In the genomic region with DNA sequence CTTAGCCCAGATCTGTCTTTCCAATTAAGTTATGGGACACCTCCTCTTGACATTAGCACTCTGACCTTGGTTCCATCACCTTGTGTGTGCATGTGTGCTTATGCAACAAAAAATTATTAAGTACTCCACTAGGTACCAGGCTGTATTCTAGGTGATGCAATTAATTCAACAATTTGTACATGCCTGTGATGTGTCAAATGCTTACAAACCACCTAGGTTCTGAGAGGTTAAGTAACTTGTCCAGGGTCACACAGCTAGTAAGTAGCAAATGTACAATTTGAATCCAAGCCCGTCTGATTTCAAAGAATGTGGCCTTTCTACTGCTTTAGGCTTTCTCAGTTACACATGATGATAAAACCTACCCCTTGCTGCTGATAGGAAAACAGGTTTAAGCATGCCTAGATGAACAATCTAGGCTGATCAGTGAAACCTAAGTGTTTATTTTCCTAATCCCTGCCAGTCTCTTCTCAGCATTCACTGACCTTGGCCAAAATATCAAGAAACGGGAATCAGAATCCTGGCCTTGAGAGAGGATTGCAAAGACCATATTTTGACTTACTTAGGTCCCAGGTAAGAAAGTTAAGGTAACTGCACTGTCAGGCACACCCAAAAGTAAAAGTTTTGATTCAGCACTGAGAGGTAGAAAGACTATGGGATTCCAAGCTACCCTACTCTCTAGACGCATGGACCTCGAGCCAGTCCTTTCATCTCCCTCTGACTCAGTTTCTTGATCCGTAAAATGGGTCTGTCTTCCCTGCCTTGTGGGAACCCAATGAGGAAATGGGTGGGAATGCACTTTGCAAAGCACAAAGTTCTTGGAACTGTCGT, we compare ENCODE assay signal across 8 cellular contexts. TPM values are rescaled to one million over a fixed set of nuclear protein-coding genes. Genes with fewer than 3 reads are reported as not detected.
DNase-seq lines count a peak whose midpoint lies in the region; ATAC-seq and TF ChIP-seq lines count a peak whose summit lies in the region.

No MANE protein-coding gene starts in this region.

- ATAC-seq in heart right ventricle (no peak), left cardiac atrium (no peak), GM18907 (IDR thresholded peaks at IDR 0.05; ENCODE audit: unreplicated experiment) (no peak)

- TF ChIP-seq POLR2A in breast epithelium (IDR thresholded peaks at IDR 0.05) = no peak
- TF ChIP-seq POLR2A in uterus (IDR thresholded peaks at IDR 0.05) = no peak

- H3K36me3 ChIP-seq in heart right ventricle = peaks cover 0 to 3% (median 0%) of the 10 kb centered on the region in 9 donors
- H3K36me3 ChIP-seq in breast epithelium = no peaks in the 10 kb centered on the region
- peaks cover 2% of the 10 kb centered on the region for H3K36me3 ChIP-seq in mesendoderm (ENCODE audit: control insufficient read depth, insufficient read depth, low read length)
- no peaks in the 10 kb centered on the region for H3K36me3 ChIP-seq in uterus

- H3K9ac ChIP-seq in mesendoderm (ENCODE audit: low read length) = peak overlapping the region; percentile 60

- WGBS in heart right ventricle, 2 donors = 48% methylated on average over 6 of the region's 6 CpGs
- no CpG with 5 or more reads among the region's 6 CpGs for WGBS in mesendoderm (ENCODE audit: extremely low coverage, insufficient coverage, low lambda C conversion rate)

- DNase-seq in heart right ventricle (no peak), left cardiac atrium (no peak), breast epithelium (ENCODE audit: low spot score in 2 of 2) (no peak), mesendoderm (no peak), uterus (no peak), NCI-H82 treated with DMSO at 0.1 percent for 48 hours (lab: John Stamatoyannopoulos, UW; ENCODE audit: unreplicated experiment) (no peak), ureter (ENCODE audit: low spot score) (no peak)

- H3K79me1 ChIP-seq in mesendoderm (ENCODE audit: low read length) = peaks cover 26% of the 10 kb centered on the region

- H2BK5ac ChIP-seq in mesendoderm (ENCODE audit: low read length) = no peak overlapping the region

- H3K27me3 ChIP-seq in heart right ventricle (no peaks in the 10 kb centered on the region), breast epithelium (no peaks in the 10 kb centered on the region), mesendoderm (ENCODE audit: insufficient read depth, low read length, poor library complexity) (no peaks in the 10 kb centered on the region), uterus (no peaks in the 10 kb centered on the region)

- no peak for TF ChIP-seq CTCF in heart right ventricle (IDR thresholded peaks at IDR 0.05)
- TF ChIP-seq CTCF in breast epithelium (IDR thresholded peaks at IDR 0.05) = no peak
- TF ChIP-seq CTCF in uterus (IDR thresholded peaks at IDR 0.05) = no peak

- H2AK5ac ChIP-seq in mesendoderm (ENCODE audit: low read length) = no peak overlapping the region

- no peak overlapping the region for H3K23ac ChIP-seq in mesendoderm (ENCODE audit: low read length)

- H3K27ac ChIP-seq in heart right ventricle (peak overlapping the region in 4 of 10 donors; percentile 90 to 93 (median 92)), breast epithelium (no peak overlapping the region), mesendoderm (ENCODE audit: low read depth, low read length) (no peak overlapping the region), uterus (peak overlapping the region; percentile 93 to 94)

- intact Hi-C loops in heart right ventricle (cut with DNase I) = loop anchor here in 4 of 10 donors (2.0 to 10.0 kb wide), 8 partner anchors 37 to 550 kb away; a partner anchor contains a TSS
- intact Hi-C loops in left cardiac atrium (cut with DNase I) = loop anchor here (5.0 kb wide), 2 partner anchors 272 to 332 kb away; a partner anchor contains a TSS
- intact Hi-C loops in breast epithelium (cut with DNase I; ENCODE audit: low total_unique reads) = loop anchor here (5.0 to 10.0 kb wide), 2 partner anchors 60 to 332 kb away; a partner anchor contains a TSS
- intact Hi-C loops in uterus (cut with DNase I; ENCODE audit: low total_unique reads) = loop anchor here (10.0 kb wide), 1 partner anchor 50 kb away; no protein-coding TSS in a partner anchor

- H3K4me3 ChIP-seq in heart right ventricle (peak overlapping the region; percentile 51 to 96 (median 83)), breast epithelium (peak overlapping the region; percentile 74 to 91 (median 85)), mesendoderm (ENCODE audit: low read length) (peak overlapping the region; percentile 81), uterus (peak overlapping the region; percentile 64 to 65)

- H2BK120ac ChIP-seq in mesendoderm (ENCODE audit: low read depth, low read length) = no peak overlapping the region

- H2BK15ac ChIP-seq in mesendoderm (replicated peaks; ENCODE audit: low read depth) = no peak overlapping the region

- H3K4ac ChIP-seq in mesendoderm (ENCODE audit: low read depth, low read length) = peak overlapping the region; percentile 66

- no peak overlapping the region for H4K8ac ChIP-seq in mesendoderm (ENCODE audit: low read depth, low read length)

- peak overlapping the region; percentile 90 for H3K56ac ChIP-seq in mesendoderm (ENCODE audit: low read length)

- H3K9me3 ChIP-seq in heart right ventricle (no peaks in the 10 kb centered on the region), breast epithelium (no peaks in the 10 kb centered on the region), uterus (no peaks in the 10 kb centered on the region)

- peaks cover 40% of the 10 kb centered on the region for H3K79me2 ChIP-seq in mesendoderm (ENCODE audit: control insufficient read depth, insufficient read depth, low read length)

- H3K18ac ChIP-seq in mesendoderm (ENCODE audit: low read length) = no peak overlapping the region

- H3K4me1 ChIP-seq in heart right ventricle = peaks cover 3 to 65% (median 15%) of the 10 kb centered on the region in 9 donors
- peaks cover 0 to 7% of the 10 kb centered on the region in 2 donors for H3K4me1 ChIP-seq in breast epithelium
- H3K4me1 ChIP-seq in mesendoderm (ENCODE audit: control insufficient read depth, low read depth, low read length) = peaks cover 11% of the 10 kb centered on the region
- H3K4me1 ChIP-seq in uterus = peaks cover 0 to 6% of the 10 kb centered on the region in 2 donors

- peak overlapping the region; percentile 59 for H3K4me2 ChIP-seq in mesendoderm (ENCODE audit: low read length)

- no peak overlapping the region for H4K5ac ChIP-seq in mesendoderm (ENCODE audit: low read length)

RNA-seq across cellular contexts. Expression of a gene that starts 1.0 kb away (rescaled TPM):
- total RNA-seq in heart right ventricle (1 to 10 TPM in 9 of 10 donors, under 1 TPM in 1; 0.49 to 4.3 (median 1.7) TPM), left cardiac atrium (1 to 10 TPM; 4.4 to 5.3 TPM), breast epithelium (10 to 100 TPM; 10.8 to 17.1 (median 13.6) TPM), uterus (10 to 100 TPM in 1 of 4 donors, 1 to 10 TPM in 3; 2.5 to 10.9 (median 7.5) TPM), ureter (60.8 TPM)
- polyA plus RNA-seq in heart right ventricle = 1 to 10 TPM; 2.3 to 2.8 TPM
- polyA plus RNA-seq in mesendoderm (2013, experiment 1 of 2) = 16.0 TPM
- polyA plus RNA-seq in mesendoderm (2013, experiment 2 of 2) = 16.2 TPM

Comparison
In these comparisons a context has a peak if more than half of its experiments do, and no peak if none do; other contexts are left out.
1. H3K27ac ChIP-seq: peak in uterus (2 of 2); none in breast epithelium (0 of 2) and mesendoderm (single experiment).
2. Peak in every context shown above with its lines, with median percentiles within 50 percentile points of each other: H3K4me3 ChIP-seq.